10 cellular contexts compared by ENCODE assay signal in the genomic region with DNA sequence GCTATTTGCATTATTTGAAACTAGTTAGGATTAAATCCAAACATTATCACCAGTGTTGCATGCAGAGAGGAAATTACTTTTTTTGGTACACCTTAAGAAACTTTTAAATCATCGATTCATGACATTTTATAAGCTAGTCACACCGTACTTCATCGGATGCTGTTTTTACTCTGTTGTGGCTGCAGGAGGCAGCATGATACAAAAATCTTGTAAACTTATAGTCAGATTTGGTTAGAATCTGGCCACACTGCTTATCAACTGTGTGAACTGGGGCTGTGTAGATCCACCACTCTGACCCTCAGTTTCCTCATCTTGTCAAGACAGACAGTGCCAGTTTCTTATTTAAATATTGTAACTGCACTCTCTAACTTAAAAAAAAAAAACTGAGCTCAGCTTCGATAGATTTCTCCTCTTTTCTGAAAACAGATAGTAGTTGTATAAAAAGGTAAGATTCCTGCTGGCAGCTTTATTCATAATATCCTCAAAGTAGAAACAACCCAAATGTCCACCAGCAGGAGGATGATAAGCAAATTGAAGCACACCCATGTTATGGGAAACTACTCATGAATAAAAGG.
A peak's percentile ranks its signal among the peaks of the same experiment; 100 is the strongest.
DNase-seq lines count a peak whose midpoint lies in the region; ATAC-seq and TF ChIP-seq lines count a peak whose summit lies in the region.
"Had no signal": no experiment of that assay in that cellular context is flagged by ENCODE, and none has a peak within 500 bp of the region (broad histone marks: within the 10 kb centered on the region; RNA-seq: fewer than 3 reads in every experiment).

No MANE protein-coding gene starts in this region.

- DNase-seq in NCI-H748 (lab: John Stamatoyannopoulos, UW; ENCODE audit: unreplicated experiment) (peak; percentile 36), NCI-H748 treated with DMSO at 0.1 percent for 48 hours (lab: John Stamatoyannopoulos, UW) (no peak), SW480 (ENCODE audit: low spot score) (peak; percentile 12), cardiac muscle cell (ENCODE audit: low read depth in 1 of 2, low spot score in 1 of 2) (peak; percentile 50 to 68), testis (no peak), UCSD-AML1 (lab: John Stamatoyannopoulos, UW; ENCODE audit: unreplicated experiment) (no peak), cerebellum (ENCODE audit: low spot score) (no peak)
- DNase-seq: CD4-positive, CD25-positive, alpha-beta regulatory T cell had no signal

- peaks cover under 1% of the 10 kb centered on the region for H3K4me1 ChIP-seq in cardiac muscle cell (ENCODE audit: low read depth)
- no peaks in the 10 kb centered on the region for H3K4me1 ChIP-seq in testis
- H3K4me1 ChIP-seq: ascending aorta had no signal

- peak; percentile 64 for TF ChIP-seq CTCF in cardiac muscle cell (IDR thresholded peaks at IDR 0.05; ENCODE audit: low read depth, low read length)
- TF ChIP-seq CTCF in testis (IDR thresholded peaks at IDR 0.05): peak; percentile 10 to 29 (median 19)

- TF ChIP-seq POLR2A in testis (IDR thresholded peaks at IDR 0.05): no peak

- H3K4me3 ChIP-seq in cardiac muscle cell: no peak overlapping the region
- H3K4me3 ChIP-seq in testis: no peak overlapping the region
- H3K4me3 ChIP-seq: ascending aorta had no signal

- no peak for ATAC-seq in GM21526 (IDR thresholded peaks at IDR 0.05; ENCODE audit: low FRiP score, unreplicated experiment)

- H3K27ac ChIP-seq in cardiac muscle cell (no peak overlapping the region), testis (no peak overlapping the region)
- H3K27ac ChIP-seq: ascending aorta had no signal

- H3K9me3 ChIP-seq in cardiac muscle cell (ENCODE audit: low read depth) (no peaks in the 10 kb centered on the region), testis (no peaks in the 10 kb centered on the region)
- H3K9me3 ChIP-seq: ascending aorta had no signal

- WGBS in testis, 2 donors: 67 to 69% methylated on average over 4 of the region's 4 CpGs

- H3K27me3 ChIP-seq in cardiac muscle cell (no peaks in the 10 kb centered on the region), testis (no peaks in the 10 kb centered on the region)
- H3K27me3 ChIP-seq: ascending aorta had no signal

- H3K36me3 ChIP-seq in cardiac muscle cell (no peaks in the 10 kb centered on the region), testis (ENCODE audit: low read depth, missing control alignments) (no peaks in the 10 kb centered on the region)
- H3K36me3 ChIP-seq: ascending aorta had no signal

- intact Hi-C loops in testis (cut with DNase I; ENCODE audit: low total_unique reads): loop anchor here (10.0 kb wide), 1 partner anchor 121 kb away; no protein-coding TSS in a partner anchor

Comparison
In these comparisons a context has a peak if more than half of its experiments do, and no peak if none do; other contexts are left out.
1. DNase-seq: peak in NCI-H748 (single experiment), SW480 (single experiment) and cardiac muscle cell (2 of 2); none in NCI-H748 treated with DMSO at 0.1 percent for 48 hours (single experiment), testis (single experiment), UCSD-AML1 (single experiment) and cerebellum (single experiment).